27 cellular contexts compared by ENCODE assay signal in genomic region chr16:17309510-17309909, GRCh38.
"Had no signal": no experiment of that assay in that cellular context is flagged by ENCODE, and none has a peak within 500 bp of the region (broad histone marks: within the 10 kb centered on the region; RNA-seq: fewer than 3 reads in every experiment).

No MANE protein-coding gene starts in this region.

- H3K27ac ChIP-seq: ascending aorta, body of pancreas, RWPE1, SJCRH30 had no signal

- H3K36me3 ChIP-seq: ascending aorta, Peyer's patch, SJCRH30 had no signal

- H3K4me1 ChIP-seq: SJCRH30 had no signal

- H3K36me3 Mint-ChIP-seq: activated CD4-positive, alpha-beta memory T cell treated with anti-CD3 and anti-CD28 coated beads for 36 hours had no signal

- H3K9me3 Mint-ChIP-seq: activated CD4-positive, alpha-beta memory T cell treated with anti-CD3 and anti-CD28 coated beads for 36 hours; activated CD4-positive, alpha-beta T cell treated with anti-CD3 and anti-CD28 coated beads, Interleukin-2, amount 10 ng/mL, durations not matched to agents 7 days and 5 days; activated naive CD8-positive, alpha-beta T cell treated with anti-CD3 and anti-CD28 coated beads, Interleukin-2, amount 50 U/mL, for 24 hours; activated T-cell treated with anti-CD3 and anti-CD28 coated beads, Interleukin-2, amount 50 U/mL, for 4 hours; T-helper 1 cell treated with Interleukin-12 subunit alpha and Interleukin-12 subunit beta and Interleukin-4 antibody, amounts not matched to agents 30 μg/mL and 1 μg/mL, for 36 hours had no signal

- DNase-seq: activated B cell treated with CpG ODN at 0.5 μM for 24 hours; activated CD4-positive, alpha-beta memory T cell treated with anti-CD3 and anti-CD28 coated beads for 36 hours; activated CD4-positive, alpha-beta T cell treated with anti-CD3 and anti-CD28 coated beads for 1 hour; activated CD4-positive, alpha-beta T cell treated with anti-CD3 and anti-CD28 coated beads, Interleukin-2, amount 10 ng/mL, durations not matched to agents 7 days and 5 days; activated CD8-positive, alpha-beta memory T cell treated with anti-CD3 and anti-CD28 coated beads for 24 hours; activated effector memory CD4-positive, alpha-beta T cell treated with anti-CD3 and anti-CD28 coated beads, Interleukin-2, amount 50 U/mL, for 16 hours; activated naive CD4-positive, alpha-beta T cell treated with Interleukin-2 at 50 U/mL for 16 hours; activated naive CD8-positive, alpha-beta T cell treated with anti-CD3 and anti-CD28 coated beads, Interleukin-2, amount 50 U/mL, for 24 hours; activated T-cell treated with anti-CD3 and anti-CD28 coated beads, Interleukin-2, amount 50 U/mL, for 4 hours; amniotic stem cell; body of pancreas; central memory CD4-positive, alpha-beta T cell; Kasumi-1; NCI-H1105 treated with DMSO at 0.1 percent for 48 hours; NCI-H1436 treated with DMSO at 0.1 percent for 48 hours; NCI-H187; NCI-H2081; NCI-H510A treated with DMSO at 0.1 percent for 48 hours; NCI-H69; NK-92 treated with Interleukin-12 subunit alpha and Interleukin-12 subunit beta, amount 100 ng/mL, for 24 hours; Peyer's patch; Right ventricle myocardium superior; SJCRH30 had no signal

- H3K9me3 ChIP-seq: ascending aorta, body of pancreas, Peyer's patch, SJCRH30 had no signal

- H3K4me3 Mint-ChIP-seq: activated B cell treated with CpG ODN at 0.5 μM for 24 hours; activated CD4-positive, alpha-beta memory T cell treated with anti-CD3 and anti-CD28 coated beads for 36 hours; activated CD4-positive, alpha-beta T cell treated with anti-CD3 and anti-CD28 coated beads, Interleukin-2, amount 10 ng/mL, durations not matched to agents 7 days and 5 days; activated naive CD8-positive, alpha-beta T cell treated with anti-CD3 and anti-CD28 coated beads, Interleukin-2, amount 50 U/mL, for 24 hours; activated T-cell treated with anti-CD3 and anti-CD28 coated beads, Interleukin-2, amount 50 U/mL, for 4 hours; T-helper 1 cell treated with Interleukin-12 subunit alpha and Interleukin-12 subunit beta and Interleukin-4 antibody, amounts not matched to agents 30 μg/mL and 1 μg/mL, for 36 hours had no signal

- ATAC-seq: activated naive CD4-positive, alpha-beta T cell treated with anti-CD3 and anti-CD28 coated beads, Interleukin-2, amount 50 U/mL, for 72 hours; activated naive CD8-positive, alpha-beta T cell treated with anti-CD3 and anti-CD28 coated beads, Interleukin-2, amount 50 U/mL, for 24 hours; activated T-cell treated with anti-CD3 and anti-CD28 coated beads, Interleukin-2, amount 50 U/mL, for 4 hours; body of pancreas had no signal

- H3K4me3 ChIP-seq: ascending aorta, body of pancreas, Peyer's patch, SJCRH30 had no signal

- H3K27ac Mint-ChIP-seq: activated B cell treated with CpG ODN at 0.5 μM for 24 hours; activated CD4-positive, alpha-beta memory T cell treated with anti-CD3 and anti-CD28 coated beads for 36 hours; activated CD4-positive, alpha-beta T cell treated with anti-CD3 and anti-CD28 coated beads, Interleukin-2, amount 10 ng/mL, durations not matched to agents 7 days and 5 days; activated naive CD8-positive, alpha-beta T cell treated with anti-CD3 and anti-CD28 coated beads, Interleukin-2, amount 50 U/mL, for 24 hours; T-helper 1 cell treated with Interleukin-12 subunit alpha and Interleukin-12 subunit beta and Interleukin-4 antibody, amounts not matched to agents 30 μg/mL and 1 μg/mL, for 36 hours had no signal

- H3K27me3 ChIP-seq: ascending aorta, body of pancreas, Peyer's patch, SJCRH30 had no signal

- H3K27me3 Mint-ChIP-seq: activated B cell treated with CpG ODN at 0.5 μM for 24 hours; activated CD4-positive, alpha-beta memory T cell treated with anti-CD3 and anti-CD28 coated beads for 36 hours; activated CD4-positive, alpha-beta T cell treated with anti-CD3 and anti-CD28 coated beads, Interleukin-2, amount 10 ng/mL, durations not matched to agents 7 days and 5 days; activated naive CD8-positive, alpha-beta T cell treated with anti-CD3 and anti-CD28 coated beads, Interleukin-2, amount 50 U/mL, for 24 hours had no signal
